In the genomic region with DNA sequence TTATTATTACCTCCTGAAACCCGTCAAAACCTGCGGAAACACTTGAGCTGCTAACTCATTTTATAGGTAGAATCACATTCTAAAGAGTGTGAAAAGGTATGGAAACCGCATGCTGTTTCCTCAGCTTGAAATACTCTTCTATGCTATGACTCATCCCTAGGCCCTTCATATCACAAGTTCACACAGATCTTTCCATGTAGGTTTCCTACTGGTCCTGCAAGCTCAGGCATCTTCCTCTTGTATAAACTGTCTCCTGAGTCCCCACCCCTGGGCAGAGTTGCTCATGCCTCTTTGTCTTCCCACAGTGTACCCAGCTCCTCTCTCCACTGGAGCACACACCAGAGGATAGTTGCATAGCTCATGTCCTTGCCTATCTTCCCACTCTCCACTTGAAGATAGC, we compare ENCODE assay signal across 16 cellular contexts.
DNase-seq lines count a peak whose midpoint lies in the region; ATAC-seq, FAIRE-seq and TF ChIP-seq lines count a peak whose summit lies in the region.
"Had no signal": no experiment of that assay in that cellular context is flagged by ENCODE, and none has a peak within 500 bp of the region (broad histone marks: within the 10 kb centered on the region; RNA-seq: fewer than 3 reads in every experiment).

No MANE protein-coding gene starts in this region.

- H3K4me3 ChIP-seq in A549 (no peak overlapping the region), epithelial cell of esophagus (ENCODE audit: low read length) (no peak overlapping the region)

- POLR2A ChIA-PET in A549 (lab: Yijun Ruan, JAX) (interaction anchor here (0.5 kb wide), 1 partner anchor 173 kb away, joined by 3 read pairs; no protein-coding TSS in a partner anchor), RWPE1 (lab: Yijun Ruan, JAX; ENCODE audit: low non-redundant PET) (no interaction called here)

- no peak overlapping the region for H3K4me2 ChIP-seq in A549

- 44% methylated on average over 3 of the region's 3 CpGs for WGBS in A549 (ENCODE audit: missing lambda C conversion rate)

- no peaks in the 10 kb centered on the region for H3K4me1 ChIP-seq in A549

- no peak for TF ChIP-seq POLR2A in A549 (IDR thresholded peaks at IDR 0.05; ENCODE audit: low read length)

- peaks cover 3% of the 10 kb centered on the region; the same call in 2 of the 3 replicates for H3K9me3 ChIP-seq in A549

- ATAC-seq in activated CD4-positive, CD25-positive, alpha-beta regulatory T cell treated with anti-CD3 and anti-CD28 coated beads, Interleukin-2, amount 50 U/mL, for 24 hours: peak; percentile 22 to 25
- ATAC-seq in A549: no peak
- ATAC-seq in left lobe of liver: no peak

- no peak for TF ChIP-seq EP300 in A549 (IDR thresholded peaks at IDR 0.05)

- no peak for TF ChIP-seq CTCF in A549 (IDR thresholded peaks at IDR 0.05)
- no peak for TF ChIP-seq CTCF in RWPE1 (conservative IDR thresholded peaks at IDR 0.05; ENCODE audit: low read depth)
- TF ChIP-seq CTCF in epithelial cell of esophagus (IDR thresholded peaks at IDR 0.05; ENCODE audit: insufficient read depth, low read depth, low read length, missing control alignments): no peak

- H3K27ac ChIP-seq in A549 (no peak overlapping the region), RWPE1 (no peak overlapping the region)
- H3K27ac ChIP-seq: C4-2B had no signal

- CTCF ChIA-PET in A549 (lab: Yijun Ruan, JAX) (interaction anchor here (0.7 to 1.1 kb wide), 2 partner anchors 96 to 205 kb away, joined by 3 read pairs; no protein-coding TSS in a partner anchor), RWPE1 (lab: Yijun Ruan, JAX) (no interaction called here)

- TF ChIP-seq RAD21 in A549 (conservative IDR thresholded peaks at IDR 0.05 in 1 of 2, IDR thresholded peaks at IDR 0.05 in 1 of 2): no peak

- DNase-seq in activated CD4-positive, CD25-positive, alpha-beta regulatory T cell treated with anti-CD3 and anti-CD28 coated beads, Interleukin-2, amount 50 U/mL, for 72 hours: no peak
- DNase-seq in A549 (ENCODE audit: low read depth in 1 of 2, low spot score in 1 of 2): no peak
- peak; percentile 71 for DNase-seq in RWPE1 (ENCODE audit: low spot score)
- peak; percentile 99 for DNase-seq in epithelial cell of esophagus (ENCODE audit: low read depth)
- DNase-seq in NCI-H510A (lab: John Stamatoyannopoulos, UW): no peak
- DNase-seq in left lobe of liver (ENCODE audit: low spot score): no peak
- DNase-seq in epidermal melanocyte (ENCODE audit: insufficient read length, low spot score): no peak
- DNase-seq: COR-L47, DMS153, HCEC 1CT, NCI-H1048, NCI-H146, NCI-H2081 treated with DMSO at 0.1 percent for 48 hours, NCI-H345 had no signal

- FAIRE-seq in A549 (lab: Jason Lieb, UNC): no peak

TF ChIP-seq in A549, 52 proteins besides CTCF, POLR2A, EP300 and RAD21:
- TF ChIP-seq FOSL2 (IDR thresholded peaks at IDR 0.05) (no peak), FOSL2 (CRISPR knock-in tag; IDR thresholded peaks at IDR 0.05) (peak; percentile 38; the same call in 1 of the 2 replicates), BHLHE40 (IDR thresholded peaks at IDR 0.05; ENCODE audit: low read depth, low read length) (no peak)
TF ChIP-seq in A549: peak in this region for 1.

Comparison
In these comparisons a context has a peak if more than half of its experiments do, and no peak if none do; other contexts are left out.
1. ATAC-seq: peak in activated CD4-positive, CD25-positive, alpha-beta regulatory T cell treated with anti-CD3 and anti-CD28 coated beads, Interleukin-2, amount 50 U/mL, for 24 hours (2 of 2); none in A549 (0 of 2) and left lobe of liver (single experiment).
2. DNase-seq: peak in RWPE1 (single experiment) and epithelial cell of esophagus (single experiment); none in activated CD4-positive, CD25-positive, alpha-beta regulatory T cell treated with anti-CD3 and anti-CD28 coated beads, Interleukin-2, amount 50 U/mL, for 72 hours (single experiment), A549 (0 of 2), NCI-H510A (single experiment), left lobe of liver (single experiment) and epidermal melanocyte (single experiment).